4 cellular contexts compared by ENCODE assay signal in the genomic region with DNA sequence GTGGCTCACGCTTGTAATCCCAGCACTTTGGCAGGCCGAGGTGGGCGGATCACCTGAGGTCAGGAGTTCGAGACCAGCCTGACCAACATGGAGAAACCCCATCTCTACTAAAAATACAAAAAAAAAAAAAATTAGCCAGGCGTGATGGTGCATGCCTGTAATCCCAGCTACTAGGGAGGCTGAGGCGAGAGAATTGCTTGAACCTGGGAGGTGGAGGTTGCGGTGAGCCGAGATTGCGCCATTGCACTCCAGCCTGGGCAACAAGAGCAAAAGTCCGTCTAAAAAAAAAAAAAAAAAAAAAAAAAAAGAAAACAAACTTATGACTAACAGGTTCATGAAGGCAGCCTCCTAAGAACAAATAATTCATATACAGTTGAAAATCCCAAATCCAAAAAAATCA. TPM values are rescaled to one million over a fixed set of nuclear protein-coding genes. Genes with fewer than 3 reads are reported as not detected.
"Had no signal": no experiment of that assay in that cellular context is flagged by ENCODE, and none has a peak within 500 bp of the region (broad histone marks: within the 10 kb centered on the region; RNA-seq: fewer than 3 reads in every experiment).

No MANE protein-coding gene starts in this region.

RNA-seq across cellular contexts. Expression of gene PEG3, which starts 19.9 kb away (rescaled TPM):
- total RNA-seq: LHCN-M2, MCF 10A had no signal

RNA-seq across cellular contexts. Expression of gene ZIM2, which starts 19.9 kb away (rescaled TPM):
- total RNA-seq: LHCN-M2, M059J, MCF 10A, NCI-H460 had no signal
